ENCODE assay signal across 7 cellular contexts in the genomic region with DNA sequence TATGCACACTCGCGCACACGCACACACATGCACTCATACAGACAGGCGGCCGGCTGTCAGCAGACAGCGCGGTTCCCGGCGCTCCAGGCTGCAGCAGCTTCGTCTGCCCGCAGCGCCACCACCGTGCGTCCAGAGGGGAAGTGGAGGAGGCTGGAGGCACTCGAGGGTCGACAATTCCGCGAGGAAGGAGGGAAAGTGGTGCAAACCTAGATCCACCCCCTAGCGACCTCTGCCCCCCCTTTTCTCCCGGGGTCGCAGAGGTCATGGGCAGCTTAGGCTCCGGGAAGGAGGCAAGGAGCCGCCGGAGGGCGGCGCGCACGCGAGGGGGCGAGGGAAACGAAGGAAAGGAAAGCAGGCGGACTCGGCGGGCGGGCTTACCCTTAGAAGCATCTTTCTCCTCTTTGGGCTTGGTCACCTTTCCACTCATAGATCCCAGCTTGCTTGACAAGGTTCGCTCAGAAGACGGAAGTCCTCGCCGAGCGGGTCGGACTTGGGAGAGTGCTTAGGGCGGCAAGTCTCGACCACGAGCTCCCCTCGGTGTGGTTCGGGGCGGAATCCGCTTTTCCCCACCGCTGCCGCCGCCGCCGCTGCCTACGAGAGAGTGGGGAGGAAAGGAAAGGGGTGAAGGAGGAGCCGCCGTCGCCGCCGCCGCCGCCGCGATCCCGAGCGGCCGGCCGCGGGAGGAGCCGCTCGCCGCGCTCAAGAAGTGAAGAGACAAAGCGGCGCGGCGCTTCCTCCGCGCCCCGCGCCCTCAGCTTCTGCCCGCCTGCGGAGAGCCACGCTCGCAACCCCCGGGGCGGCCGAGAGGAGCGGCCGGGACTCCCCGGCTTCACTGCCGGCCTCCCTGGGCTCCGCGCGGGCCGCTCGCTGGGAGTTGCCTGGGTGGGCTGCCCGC.
DNase-seq lines count a peak whose midpoint lies in the region; ATAC-seq and TF ChIP-seq lines count a peak whose summit lies in the region.

No MANE protein-coding gene starts in this region.

- peaks cover 28 to 38% of the 10 kb centered on the region in 2 experiments for H3K4me1 Mint-ChIP-seq in H9

- no peak overlapping the region for H2BK5ac ChIP-seq in H9 (ENCODE audit: insufficient read length, low read length)

- no peaks in the 10 kb centered on the region for H3K9me2 ChIP-seq in hepatocyte (replicated peaks; ENCODE audit: insufficient read depth)

- H2BK15ac ChIP-seq in H9 (ENCODE audit: low read depth, low read length), result no peak overlapping the region

- no peaks in the 10 kb centered on the region for H3K9me3 ChIP-seq in H9 (ENCODE audit: control insufficient read depth, low read depth, low read length)
- H3K9me3 ChIP-seq in hepatocyte (ENCODE audit: low read depth), result no peaks in the 10 kb centered on the region
- H3K9me3 ChIP-seq in skeletal muscle satellite cell (replicated peaks; ENCODE audit: low read length), result no peaks in the 10 kb centered on the region

- H2AK5ac ChIP-seq in H9 (ENCODE audit: insufficient read length, low read length), result no peak overlapping the region

- H3K14ac ChIP-seq in H9 (ENCODE audit: insufficient read depth, low read length), result no peak overlapping the region

- H3K4me1 ChIP-seq in H9 (ENCODE audit: insufficient read depth, low read length), result no peaks in the 10 kb centered on the region
- H3K4me1 ChIP-seq in hepatocyte (ENCODE audit: insufficient read depth), result no peaks in the 10 kb centered on the region
- no peaks in the 10 kb centered on the region for H3K4me1 ChIP-seq in skeletal muscle satellite cell (ENCODE audit: control insufficient read depth, insufficient read depth, low read length)

- peaks cover 47% of the 10 kb centered on the region; the same call in 1 of the 2 replicates for H3K27me3 ChIP-seq in H9 (ENCODE audit: insufficient read depth, low read length)
- peaks cover 14% of the 10 kb centered on the region for H3K27me3 ChIP-seq in hepatocyte
- peaks cover 11% of the 10 kb centered on the region for H3K27me3 ChIP-seq in skeletal muscle satellite cell (ENCODE audit: control insufficient read depth, insufficient read depth, low read length)

- H3K36me3 ChIP-seq in hepatocyte (replicated peaks; ENCODE audit: insufficient read depth, low read depth) (no peaks in the 10 kb centered on the region), skeletal muscle satellite cell (ENCODE audit: insufficient read depth, low read length) (no peaks in the 10 kb centered on the region)

- H3K18ac ChIP-seq in H9 (ENCODE audit: insufficient read length, low read depth, low read length), result no peak overlapping the region

- no peak overlapping the region for H4K5ac ChIP-seq in H9 (ENCODE audit: insufficient read length, low read depth, low read length)

- peaks cover 96% of the 10 kb centered on the region for H3K27me3 Mint-ChIP-seq in H9 (ENCODE audit: low read depth)

- H2BK12ac ChIP-seq in H9 (ENCODE audit: insufficient read length, low read depth, low read length), result no peak overlapping the region

- H3K4me2 ChIP-seq in H9 (ENCODE audit: insufficient read depth, insufficient read length, low read length), result peak overlapping the region; percentile 85
- H3K4me2 ChIP-seq in hepatocyte, result peak overlapping the region; percentile 79
- H3K4me2 ChIP-seq in skeletal muscle satellite cell (ENCODE audit: low read length), result peak overlapping the region; percentile 85

- H4K20me1 ChIP-seq in H9 (ENCODE audit: control insufficient read depth, insufficient read depth, insufficient read length) (no peaks in the 10 kb centered on the region), hepatocyte (ENCODE audit: insufficient read depth, poor library complexity, severe bottlenecking) (no peaks in the 10 kb centered on the region)

- no peak overlapping the region for H4K8ac ChIP-seq in H9 (replicated peaks; ENCODE audit: insufficient read length, low read depth, low read length)

- no peak overlapping the region for H3K4ac ChIP-seq in H9 (ENCODE audit: low read depth, low read length)

- DNase-seq in H9, result no peak
- DNase-seq in T1000 (lab: John Stamatoyannopoulos, UW), result peak; percentile 1
- peak; percentile 38 for DNase-seq in hepatocyte (ENCODE audit: low spot score)
- DNase-seq in central memory CD4-positive, alpha-beta T cell, result no peak
- DNase-seq in activated CD8-positive, alpha-beta memory T cell treated with anti-CD3 and anti-CD28 coated beads, Interleukin-2, amount 50 U/mL, for 48 hours, result no peak

- peaks cover 24% of the 10 kb centered on the region for H3K23me2 ChIP-seq in H9 (ENCODE audit: insufficient read length, low read depth, low read length, poor library complexity, severe bottlenecking)

- H3K36me3 Mint-ChIP-seq in H9 (ENCODE audit: insufficient read depth in 1 of 3, low read depth in 3 of 3), result no peaks in the 10 kb centered on the region; a peak in 1 of 7 replicates

- WGBS in H9 (ENCODE audit: extremely low coverage, insufficient read length, low lambda C conversion rate), result no CpG with 5 or more reads among the region's 97 CpGs
- 33% methylated on average over 54 of the region's 97 CpGs for WGBS in hepatocyte (ENCODE audit: low lambda C conversion rate, missing lambda C conversion rate)

- no peak overlapping the region for H2BK120ac ChIP-seq in H9 (ENCODE audit: low read depth, low read length, poor library complexity, severe bottlenecking)

- no peaks in the 10 kb centered on the region for H3K79me2 ChIP-seq in H9 (ENCODE audit: insufficient read depth, low read length)
- H3K79me2 ChIP-seq in hepatocyte, result no peaks in the 10 kb centered on the region

- H4K91ac ChIP-seq in H9 (ENCODE audit: insufficient read length, low read depth, low read length), result no peak overlapping the region

- H3K4me3 Mint-ChIP-seq in H9, result peak overlapping the region; percentile 85 to 96

- no peak overlapping the region for H2BK20ac ChIP-seq in H9 (ENCODE audit: low read depth, low read length, poor library complexity, severe bottlenecking)

- no peak for ATAC-seq in HG02870 (IDR thresholded peaks at IDR 0.05; ENCODE audit: unreplicated experiment)

- no peaks in the 10 kb centered on the region for H3K79me1 ChIP-seq in H9 (ENCODE audit: insufficient read depth, low read depth, low read length, poor library complexity, severe bottlenecking)

- H2AFZ ChIP-seq in H9 (ENCODE audit: low read length) (no peak overlapping the region), hepatocyte (peak overlapping the region; percentile 71)

- H3K27ac Mint-ChIP-seq in H9, result no peak overlapping the region; a peak in 1 of 7 replicates

- H3K9ac ChIP-seq in H9 (ENCODE audit: extremely low read depth, insufficient read length, low read length) (no peak overlapping the region), skeletal muscle satellite cell (ENCODE audit: low read depth, low read length) (peak overlapping the region; percentile 47)

- no peak overlapping the region for H3K56ac ChIP-seq in H9 (ENCODE audit: insufficient read length, low read depth, low read length)

- no peak overlapping the region for H3K23ac ChIP-seq in H9 (ENCODE audit: insufficient read length, low read depth, low read length)

- H3K27ac ChIP-seq in H9 (ENCODE audit: insufficient read length, low read depth, low read length) (no peak overlapping the region), hepatocyte (peak overlapping the region; percentile 2)

- no peaks in the 10 kb centered on the region; a peak in 1 of 5 replicates for H3K9me3 Mint-ChIP-seq in H9

- H3K4me3 ChIP-seq in hepatocyte (peak overlapping the region; percentile 35), skeletal muscle satellite cell (ENCODE audit: low read length) (peak overlapping the region; percentile 67)

- TF ChIP-seq CTCF in H9 (conservative IDR thresholded peaks at IDR 0.05) (peak; percentile 40; the same call in 2 of the 3 replicates), hepatocyte (IDR thresholded peaks at IDR 0.05; ENCODE audit: poor library complexity) (peak; percentile 14)

- no peak overlapping the region for H3T11ph ChIP-seq in H9 (ENCODE audit: low read length)

Comparison
In these comparisons a context has a peak if more than half of its experiments do, and no peak if none do; other contexts are left out.
1. DNase-seq: peak in T1000 (single experiment) and hepatocyte (single experiment); none in H9 (single experiment), central memory CD4-positive, alpha-beta T cell (single experiment) and activated CD8-positive, alpha-beta memory T cell treated with anti-CD3 and anti-CD28 coated beads, Interleukin-2, amount 50 U/mL, for 48 hours (single experiment).
2. Peak in every context shown above with its lines, with median percentiles within 50 percentile points of each other: H3K4me2 ChIP-seq.